In genomic region chr4:3531887-3532713, GRCh38 we compare ENCODE assay signal across 1 cellular context.
TF ChIP-seq lines count a peak whose summit lies in the region.

A gene with protein sequence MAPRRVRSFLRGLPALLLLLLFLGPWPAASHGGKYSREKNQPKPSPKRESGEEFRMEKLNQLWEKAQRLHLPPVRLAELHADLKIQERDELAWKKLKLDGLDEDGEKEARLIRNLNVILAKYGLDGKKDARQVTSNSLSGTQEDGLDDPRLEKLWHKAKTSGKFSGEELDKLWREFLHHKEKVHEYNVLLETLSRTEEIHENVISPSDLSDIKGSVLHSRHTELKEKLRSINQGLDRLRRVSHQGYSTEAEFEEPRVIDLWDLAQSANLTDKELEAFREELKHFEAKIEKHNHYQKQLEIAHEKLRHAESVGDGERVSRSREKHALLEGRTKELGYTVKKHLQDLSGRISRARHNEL (minus strand): TSS chr4:3532422. CDS start chr4:3532412, 10 bp downstream.

TF ChIP-seq in GM12878, 131 proteins besides CTCF, POLR2A, EP300 and RAD21 (continued from another document and continues in another):
- TF ChIP-seq MEF2B (IDR thresholded peaks at IDR 0.05; ENCODE audit: partially characterized antibody, poor library complexity, severe bottlenecking) (peak; percentile 12), SUPT20H (IDR thresholded peaks at IDR 0.05; ENCODE audit: borderline replicate concordance, control insufficient read depth, low read depth, low read length) (no peak), FOS (IDR thresholded peaks at IDR 0.05; ENCODE audit: borderline replicate concordance, extremely low read depth, insufficient read length) (no peak), TCF12 (IDR thresholded peaks at IDR 0.05; ENCODE audit: low read depth, low read length) (peak; percentile 39; the same call in 1 of the 2 replicates), SMAD1 (IDR thresholded peaks at IDR 0.05; ENCODE audit: low read depth, partially characterized antibody) (no peak), BCL11A (IDR thresholded peaks at IDR 0.05; ENCODE audit: low read depth, low read length) (no peak), RCOR1 (conservative IDR thresholded peaks at IDR 0.05; ENCODE audit: low read depth, low read length) (no peak), ZBTB33 (IDR thresholded peaks at IDR 0.05) (no peak), POLR2AphosphoS5 (IDR thresholded peaks at IDR 0.05; ENCODE audit: low read length) (peak; percentile 98), LARP7 (IDR thresholded peaks at IDR 0.05) (0 out of 2 replicates have a peak, but pooled peaks have one; percentile 48), ELK1 (IDR thresholded peaks at IDR 0.05; ENCODE audit: low read depth, low read length) (no peak), IRF4 (IDR thresholded peaks at IDR 0.05; ENCODE audit: low read depth, low read length) (no peak), PAX8 (IDR thresholded peaks at IDR 0.05) (no peak), GABPA (IDR thresholded peaks at IDR 0.05; ENCODE audit: low read depth) (no peak), ZNF274 (IDR thresholded peaks at IDR 0.05; ENCODE audit: insufficient read depth, insufficient read length) (no peak), RB1 (IDR thresholded peaks at IDR 0.05; ENCODE audit: borderline replicate concordance) (no peak), HDAC6 (IDR thresholded peaks at IDR 0.05; ENCODE audit: unreplicated experiment) (peak; percentile 71), CBX3 (IDR thresholded peaks at IDR 0.05; ENCODE audit: borderline replicate concordance, low read depth) (no peak), SMAD5 (IDR thresholded peaks at IDR 0.05; ENCODE audit: low read depth) (peak; percentile 75; the same call in 1 of the 2 replicates), BHLHE40 (IDR thresholded peaks at IDR 0.05; ENCODE audit: borderline replicate concordance in 1 of 2, low read depth in 2 of 2, low read length in 1 of 2) (peak in 1 of 2 experiments; percentile 26; a peak in 1 of 4 replicates), YY1 (IDR thresholded peaks at IDR 0.05; ENCODE audit: low read depth, low read length) (peak; percentile 96), TCF3 (IDR thresholded peaks at IDR 0.05; ENCODE audit: borderline replicate concordance, insufficient read depth, low read depth, low read length) (peak; percentile 61; the same call in 1 of the 2 replicates), ATF7 (IDR thresholded peaks at IDR 0.05; ENCODE audit: low read depth) (no peak), HCFC1 (IDR thresholded peaks at IDR 0.05; ENCODE audit: low read length) (peak; percentile 85), ZZZ3 (IDR thresholded peaks at IDR 0.05; ENCODE audit: control insufficient read depth, insufficient read length, low read depth) (no peak), STAT3 (IDR thresholded peaks at IDR 0.05; ENCODE audit: low read depth, low read length) (no peak), HDGF (IDR thresholded peaks at IDR 0.05) (no peak), SIN3A (IDR thresholded peaks at IDR 0.05; ENCODE audit: low read depth, low read length) (peak; percentile 71), MLLT1 (IDR thresholded peaks at IDR 0.05) (no peak), CHD1 (IDR thresholded peaks at IDR 0.05; ENCODE audit: low read depth, low read length) (no peak), CHD2 (IDR thresholded peaks at IDR 0.05; ENCODE audit: borderline replicate concordance, low read depth, low read length) (peak; percentile 67), MYC (IDR thresholded peaks at IDR 0.05; ENCODE audit: insufficient read depth, insufficient read length, insufficient replicate concordance, low read length, severe bottlenecking) (no peak), IKZF1 (conservative IDR thresholded peaks at IDR 0.05) (peak; percentile 28; the same call in 1 of the 2 replicates), ESRRA (IDR thresholded peaks at IDR 0.05; ENCODE audit: low read length) (no peak; the same call in 1 of the 2 replicates), NRF1 (conservative IDR thresholded peaks at IDR 0.05; ENCODE audit: low read depth, low read length) (peak; percentile 87), MXI1 (IDR thresholded peaks at IDR 0.05; ENCODE audit: low read depth, low read length) (peak; percentile 84)
- TF ChIP-seq, protein P1, sequence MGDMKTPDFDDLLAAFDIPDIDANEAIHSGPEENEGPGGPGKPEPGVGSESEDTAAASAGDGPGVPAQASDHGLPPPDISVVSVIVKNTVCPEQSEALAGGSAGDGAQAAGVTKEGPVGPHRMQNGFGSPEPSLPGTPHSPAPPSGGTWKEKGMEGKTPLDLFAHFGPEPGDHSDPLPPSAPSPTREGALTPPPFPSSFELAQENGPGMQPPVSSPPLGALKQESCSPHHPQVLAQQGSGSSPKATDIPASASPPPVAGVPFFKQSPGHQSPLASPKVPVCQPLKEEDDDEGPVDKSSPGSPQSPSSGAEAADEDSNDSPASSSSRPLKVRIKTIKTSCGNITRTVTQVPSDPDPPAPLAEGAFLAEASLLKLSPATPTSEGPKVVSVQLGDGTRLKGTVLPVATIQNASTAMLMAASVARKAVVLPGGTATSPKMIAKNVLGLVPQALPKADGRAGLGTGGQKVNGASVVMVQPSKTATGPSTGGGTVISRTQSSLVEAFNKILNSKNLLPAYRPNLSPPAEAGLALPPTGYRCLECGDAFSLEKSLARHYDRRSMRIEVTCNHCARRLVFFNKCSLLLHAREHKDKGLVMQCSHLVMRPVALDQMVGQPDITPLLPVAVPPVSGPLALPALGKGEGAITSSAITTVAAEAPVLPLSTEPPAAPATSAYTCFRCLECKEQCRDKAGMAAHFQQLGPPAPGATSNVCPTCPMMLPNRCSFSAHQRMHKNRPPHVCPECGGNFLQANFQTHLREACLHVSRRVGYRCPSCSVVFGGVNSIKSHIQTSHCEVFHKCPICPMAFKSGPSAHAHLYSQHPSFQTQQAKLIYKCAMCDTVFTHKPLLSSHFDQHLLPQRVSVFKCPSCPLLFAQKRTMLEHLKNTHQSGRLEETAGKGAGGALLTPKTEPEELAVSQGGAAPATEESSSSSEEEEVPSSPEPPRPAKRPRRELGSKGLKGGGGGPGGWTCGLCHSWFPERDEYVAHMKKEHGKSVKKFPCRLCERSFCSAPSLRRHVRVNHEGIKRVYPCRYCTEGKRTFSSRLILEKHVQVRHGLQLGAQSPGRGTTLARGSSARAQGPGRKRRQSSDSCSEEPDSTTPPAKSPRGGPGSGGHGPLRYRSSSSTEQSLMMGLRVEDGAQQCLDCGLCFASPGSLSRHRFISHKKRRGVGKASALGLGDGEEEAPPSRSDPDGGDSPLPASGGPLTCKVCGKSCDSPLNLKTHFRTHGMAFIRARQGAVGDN (IDR thresholded peaks at IDR 0.05) = no peak
- TF ChIP-seq, protein P2, sequence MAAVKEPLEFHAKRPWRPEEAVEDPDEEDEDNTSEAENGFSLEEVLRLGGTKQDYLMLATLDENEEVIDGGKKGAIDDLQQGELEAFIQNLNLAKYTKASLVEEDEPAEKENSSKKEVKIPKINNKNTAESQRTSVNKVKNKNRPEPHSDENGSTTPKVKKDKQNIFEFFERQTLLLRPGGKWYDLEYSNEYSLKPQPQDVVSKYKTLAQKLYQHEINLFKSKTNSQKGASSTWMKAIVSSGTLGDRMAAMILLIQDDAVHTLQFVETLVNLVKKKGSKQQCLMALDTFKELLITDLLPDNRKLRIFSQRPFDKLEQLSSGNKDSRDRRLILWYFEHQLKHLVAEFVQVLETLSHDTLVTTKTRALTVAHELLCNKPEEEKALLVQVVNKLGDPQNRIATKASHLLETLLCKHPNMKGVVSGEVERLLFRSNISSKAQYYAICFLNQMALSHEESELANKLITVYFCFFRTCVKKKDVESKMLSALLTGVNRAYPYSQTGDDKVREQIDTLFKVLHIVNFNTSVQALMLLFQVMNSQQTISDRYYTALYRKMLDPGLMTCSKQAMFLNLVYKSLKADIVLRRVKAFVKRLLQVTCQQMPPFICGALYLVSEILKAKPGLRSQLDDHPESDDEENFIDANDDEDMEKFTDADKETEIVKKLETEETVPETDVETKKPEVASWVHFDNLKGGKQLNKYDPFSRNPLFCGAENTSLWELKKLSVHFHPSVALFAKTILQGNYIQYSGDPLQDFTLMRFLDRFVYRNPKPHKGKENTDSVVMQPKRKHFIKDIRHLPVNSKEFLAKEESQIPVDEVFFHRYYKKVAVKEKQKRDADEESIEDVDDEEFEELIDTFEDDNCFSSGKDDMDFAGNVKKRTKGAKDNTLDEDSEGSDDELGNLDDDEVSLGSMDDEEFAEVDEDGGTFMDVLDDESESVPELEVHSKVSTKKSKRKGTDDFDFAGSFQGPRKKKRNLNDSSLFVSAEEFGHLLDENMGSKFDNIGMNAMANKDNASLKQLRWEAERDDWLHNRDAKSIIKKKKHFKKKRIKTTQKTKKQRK (IDR thresholded peaks at IDR 0.05; ENCODE audit: low read depth, low read length) = no peak
- TF ChIP-seq, protein P3, sequence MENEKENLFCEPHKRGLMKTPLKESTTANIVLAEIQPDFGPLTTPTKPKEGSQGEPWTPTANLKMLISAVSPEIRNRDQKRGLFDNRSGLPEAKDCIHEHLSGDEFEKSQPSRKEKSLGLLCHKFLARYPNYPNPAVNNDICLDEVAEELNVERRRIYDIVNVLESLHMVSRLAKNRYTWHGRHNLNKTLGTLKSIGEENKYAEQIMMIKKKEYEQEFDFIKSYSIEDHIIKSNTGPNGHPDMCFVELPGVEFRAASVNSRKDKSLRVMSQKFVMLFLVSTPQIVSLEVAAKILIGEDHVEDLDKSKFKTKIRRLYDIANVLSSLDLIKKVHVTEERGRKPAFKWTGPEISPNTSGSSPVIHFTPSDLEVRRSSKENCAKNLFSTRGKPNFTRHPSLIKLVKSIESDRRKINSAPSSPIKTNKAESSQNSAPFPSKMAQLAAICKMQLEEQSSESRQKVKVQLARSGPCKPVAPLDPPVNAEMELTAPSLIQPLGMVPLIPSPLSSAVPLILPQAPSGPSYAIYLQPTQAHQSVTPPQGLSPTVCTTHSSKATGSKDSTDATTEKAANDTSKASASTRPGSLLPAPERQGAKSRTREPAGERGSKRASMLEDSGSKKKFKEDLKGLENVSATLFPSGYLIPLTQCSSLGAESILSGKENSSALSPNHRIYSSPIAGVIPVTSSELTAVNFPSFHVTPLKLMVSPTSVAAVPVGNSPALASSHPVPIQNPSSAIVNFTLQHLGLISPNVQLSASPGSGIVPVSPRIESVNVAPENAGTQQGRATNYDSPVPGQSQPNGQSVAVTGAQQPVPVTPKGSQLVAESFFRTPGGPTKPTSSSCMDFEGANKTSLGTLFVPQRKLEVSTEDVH (IDR thresholded peaks at IDR 0.05; ENCODE audit: low read depth, partially characterized antibody) = no peak
- TF ChIP-seq, protein P4, sequence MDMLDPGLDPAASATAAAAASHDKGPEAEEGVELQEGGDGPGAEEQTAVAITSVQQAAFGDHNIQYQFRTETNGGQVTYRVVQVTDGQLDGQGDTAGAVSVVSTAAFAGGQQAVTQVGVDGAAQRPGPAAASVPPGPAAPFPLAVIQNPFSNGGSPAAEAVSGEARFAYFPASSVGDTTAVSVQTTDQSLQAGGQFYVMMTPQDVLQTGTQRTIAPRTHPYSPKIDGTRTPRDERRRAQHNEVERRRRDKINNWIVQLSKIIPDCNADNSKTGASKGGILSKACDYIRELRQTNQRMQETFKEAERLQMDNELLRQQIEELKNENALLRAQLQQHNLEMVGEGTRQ (IDR thresholded peaks at IDR 0.05; ENCODE audit: borderline replicate concordance, low read depth, low read length) = no peak
- TF ChIP-seq, protein P5, sequence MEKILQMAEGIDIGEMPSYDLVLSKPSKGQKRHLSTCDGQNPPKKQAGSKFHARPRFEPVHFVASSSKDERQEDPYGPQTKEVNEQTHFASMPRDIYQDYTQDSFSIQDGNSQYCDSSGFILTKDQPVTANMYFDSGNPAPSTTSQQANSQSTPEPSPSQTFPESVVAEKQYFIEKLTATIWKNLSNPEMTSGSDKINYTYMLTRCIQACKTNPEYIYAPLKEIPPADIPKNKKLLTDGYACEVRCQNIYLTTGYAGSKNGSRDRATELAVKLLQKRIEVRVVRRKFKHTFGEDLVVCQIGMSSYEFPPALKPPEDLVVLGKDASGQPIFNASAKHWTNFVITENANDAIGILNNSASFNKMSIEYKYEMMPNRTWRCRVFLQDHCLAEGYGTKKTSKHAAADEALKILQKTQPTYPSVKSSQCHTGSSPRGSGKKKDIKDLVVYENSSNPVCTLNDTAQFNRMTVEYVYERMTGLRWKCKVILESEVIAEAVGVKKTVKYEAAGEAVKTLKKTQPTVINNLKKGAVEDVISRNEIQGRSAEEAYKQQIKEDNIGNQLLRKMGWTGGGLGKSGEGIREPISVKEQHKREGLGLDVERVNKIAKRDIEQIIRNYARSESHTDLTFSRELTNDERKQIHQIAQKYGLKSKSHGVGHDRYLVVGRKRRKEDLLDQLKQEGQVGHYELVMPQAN (conservative IDR thresholded peaks at IDR 0.05) = 0 out of 2 replicates have a peak, but pooled peaks have one; percentile 33
